Comparison of ENCODE assay signal across 28 cellular contexts in genomic region chr2:122843503-122843902, GRCh38.
A peak's percentile ranks its signal among the peaks of the same experiment; 100 is the strongest.
DNase-seq lines count a peak whose midpoint lies in the region; ATAC-seq, FAIRE-seq and TF ChIP-seq lines count a peak whose summit lies in the region.
"Had no signal": no experiment of that assay in that cellular context is flagged by ENCODE, and none has a peak within 500 bp of the region (broad histone marks: within the 10 kb centered on the region; RNA-seq: fewer than 3 reads in every experiment).

No MANE protein-coding gene starts in this region.

- H3K36me3 Mint-ChIP-seq in MCF 10A (ENCODE audit: insufficient read depth, unreplicated experiment), result no peaks in the 10 kb centered on the region

- no peaks in the 10 kb centered on the region for H3K4me1 ChIP-seq in breast epithelium
- H3K4me1 ChIP-seq in pancreas, result peaks cover 0 to 2% (median 0%) of the 10 kb centered on the region in 3 donors
- H3K4me1 ChIP-seq: BLaER1 had no signal

- FAIRE-seq in pancreas (lab: Jason Lieb, UNC), result no peak
- FAIRE-seq: GM19239, H1 had no signal

- H3K27me3 ChIP-seq in breast epithelium (no peaks in the 10 kb centered on the region), pancreas (no peaks in the 10 kb centered on the region)
- H3K27me3 ChIP-seq: BLaER1 had no signal

- no peaks in the 10 kb centered on the region for H3K9me3 Mint-ChIP-seq in MCF 10A (ENCODE audit: unreplicated experiment)

- no peak overlapping the region for H3K4me3 Mint-ChIP-seq in MCF 10A (ENCODE audit: unreplicated experiment)
- H3K4me3 Mint-ChIP-seq: CD4-positive, alpha-beta T cell had no signal

- peak overlapping the region; percentile 9 for H3K27ac Mint-ChIP-seq in MCF 10A (ENCODE audit: low read depth, unreplicated experiment)
- H3K27ac Mint-ChIP-seq: CD4-positive, alpha-beta T cell had no signal

- H3K9me3 ChIP-seq in breast epithelium (no peaks in the 10 kb centered on the region), pancreas (no peaks in the 10 kb centered on the region)
- H3K9me3 ChIP-seq: BLaER1 had no signal

- no peaks in the 10 kb centered on the region for H3K27me3 Mint-ChIP-seq in MCF 10A (ENCODE audit: insufficient read depth, unreplicated experiment)
- H3K27me3 Mint-ChIP-seq: CD4-positive, alpha-beta T cell had no signal

- WGBS in pancreas, 2 donors, result 15 to 23% methylated on average over 3 of the region's 3 CpGs

- H3K4me3 ChIP-seq in breast epithelium (no peak overlapping the region), cardiac fibroblast (replicated peaks in 1 of 2; ENCODE audit: low read depth in 2 of 2, low read length in 2 of 2) (no peak overlapping the region), pancreas (no peak overlapping the region)
- H3K4me3 ChIP-seq: BLaER1 had no signal

- POLR2A ChIA-PET in MCF 10A (lab: Yijun Ruan, JAX), result interaction anchor here (0.5 to 1.3 kb wide), 2 partner anchors 11 to 1081 kb away, joined by 3 to 5 read pairs; no protein-coding TSS in a partner anchor

- DNase-seq in MCF 10A (ENCODE audit: unreplicated experiment), result no peak
- DNase-seq in breast epithelium (ENCODE audit: low spot score in 2 of 2), result no peak
- DNase-seq in cardiac fibroblast (ENCODE audit: low read depth in 2 of 2), result peak; percentile 12 to 85
- peak in 1 of 6 donors; percentile 5 for DNase-seq in pancreas
- no peak for DNase-seq in DMS53 treated with DMSO at 0.1 percent for 48 hours (lab: John Stamatoyannopoulos, UW; ENCODE audit: unreplicated experiment)
- DNase-seq in stimulated activated CD4-positive, alpha-beta T cell treated with anti-CD3 and anti-CD28 coated beads, Interleukin-4, amount 100 ng/mL, for 4 hours, result no peak
- no peak for DNase-seq in NCI-H2227 (lab: John Stamatoyannopoulos, UW; ENCODE audit: unreplicated experiment)
- DNase-seq in retina, result no peak
- DNase-seq: ACHN; CD4-positive, alpha-beta T cell; COR-L47; GDM1; KBM-7; NCI-H1092 treated with DMSO at 0.1 percent for 48 hours; NCI-H1436 treated with DMSO at 0.1 percent for 48 hours; NCI-H1930; NCI-H226; NCI-H524; NCI-H774; NK-92 treated with Interleukin-12 subunit alpha and Interleukin-12 subunit beta, amount 100 ng/mL, for 24 hours; SHP77 treated with DMSO at 0.1 percent for 48 hours had no signal

- H3K4me1 Mint-ChIP-seq in MCF 10A (ENCODE audit: insufficient read depth, unreplicated experiment), result peaks cover 10% of the 10 kb centered on the region

- BruUV-seq in MCF 10A (replicated peaks; lab: Mats Ljungman, UMichigan), result no TSS peak

- peak; percentile 37 to 87 (median 66) for ATAC-seq in pancreas
- ATAC-seq: HCT116 had no signal

- intact Hi-C loops in MCF 10A (cut with micrococcal nuclease) (no loop called here), breast epithelium (cut with DNase I; ENCODE audit: low total_unique reads) (no loop called here), pancreas (cut with DNase I) (no loop called here)

- TF ChIP-seq POLR2A in breast epithelium (IDR thresholded peaks at IDR 0.05), result no peak

- H3K27ac ChIP-seq in breast epithelium (no peak overlapping the region), pancreas (no peak overlapping the region)
- H3K27ac ChIP-seq: 22Rv1, BLaER1, HL-60, RWPE1 had no signal

- TF ChIP-seq CTCF in MCF 10A (IDR thresholded peaks at IDR 0.05; ENCODE audit: unreplicated experiment) (no peak), breast epithelium (IDR thresholded peaks at IDR 0.05) (no peak), cardiac fibroblast (IDR thresholded peaks at IDR 0.05; ENCODE audit: low read depth, low read length) (no peak), pancreas (IDR thresholded peaks at IDR 0.05) (no peak)

- H3K36me3 ChIP-seq in breast epithelium (peaks cover 3% of the 10 kb centered on the region), pancreas (no peaks in the 10 kb centered on the region)
- H3K36me3 ChIP-seq: BLaER1 had no signal

- CTCF ChIA-PET in MCF 10A (lab: Yijun Ruan, JAX), result interaction anchor here (0.6 kb wide), 1 partner anchor 264 kb away, joined by 3 read pairs; no protein-coding TSS in a partner anchor

Comparison
In these comparisons a context has a peak if more than half of its experiments do, and no peak if none do; other contexts are left out.
1. DNase-seq: peak in cardiac fibroblast (2 of 2); none in MCF 10A (single experiment), breast epithelium (0 of 2), DMS53 treated with DMSO at 0.1 percent for 48 hours (single experiment), stimulated activated CD4-positive, alpha-beta T cell treated with anti-CD3 and anti-CD28 coated beads, Interleukin-4, amount 100 ng/mL, for 4 hours (0 of 2), NCI-H2227 (single experiment) and retina (single experiment).